ENCODE assay signal across 1 cellular context in the genomic region with DNA sequence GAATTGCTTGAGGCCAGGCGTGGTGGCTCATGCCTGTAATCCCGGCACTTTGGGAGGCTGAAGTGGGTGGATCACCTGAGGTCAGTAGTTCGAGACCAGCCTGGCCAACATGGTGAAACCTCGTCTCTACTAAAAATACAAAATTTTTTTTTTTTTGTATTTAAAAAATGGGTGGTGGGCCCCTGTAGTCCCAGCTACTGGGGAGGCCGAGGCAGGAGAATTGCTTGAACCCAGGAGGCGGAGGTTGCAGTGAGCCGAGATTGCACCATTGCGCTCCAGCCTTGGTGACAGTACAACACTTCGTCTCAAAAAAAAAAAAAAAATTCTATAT.
TF ChIP-seq lines count a peak whose summit lies in the region.
"Not testable (repeated sequence)": the region's sequence is repeated elsewhere in the genome, so short reads cannot be mapped to it uniquely, and the experiment has no call there.

No MANE protein-coding gene starts in this region.

TF ChIP-seq in K562, 482 proteins besides CTCF, POLR2A, EP300 and RAD21:
- peak; percentile 20; the same call in 1 of the 2 replicates for TF ChIP-seq CBX1 (IDR thresholded peaks at IDR 0.05; ENCODE audit: low read depth)
- TF ChIP-seq, protein P1, sequence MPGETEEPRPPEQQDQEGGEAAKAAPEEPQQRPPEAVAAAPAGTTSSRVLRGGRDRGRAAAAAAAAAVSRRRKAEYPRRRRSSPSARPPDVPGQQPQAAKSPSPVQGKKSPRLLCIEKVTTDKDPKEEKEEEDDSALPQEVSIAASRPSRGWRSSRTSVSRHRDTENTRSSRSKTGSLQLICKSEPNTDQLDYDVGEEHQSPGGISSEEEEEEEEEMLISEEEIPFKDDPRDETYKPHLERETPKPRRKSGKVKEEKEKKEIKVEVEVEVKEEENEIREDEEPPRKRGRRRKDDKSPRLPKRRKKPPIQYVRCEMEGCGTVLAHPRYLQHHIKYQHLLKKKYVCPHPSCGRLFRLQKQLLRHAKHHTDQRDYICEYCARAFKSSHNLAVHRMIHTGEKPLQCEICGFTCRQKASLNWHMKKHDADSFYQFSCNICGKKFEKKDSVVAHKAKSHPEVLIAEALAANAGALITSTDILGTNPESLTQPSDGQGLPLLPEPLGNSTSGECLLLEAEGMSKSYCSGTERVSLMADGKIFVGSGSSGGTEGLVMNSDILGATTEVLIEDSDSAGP (CRISPR knock-in tag; IDR thresholded peaks at IDR 0.05), result 0 out of 2 replicates have a peak, but pooled peaks have one; percentile 20
- TF ChIP-seq, protein P2, sequence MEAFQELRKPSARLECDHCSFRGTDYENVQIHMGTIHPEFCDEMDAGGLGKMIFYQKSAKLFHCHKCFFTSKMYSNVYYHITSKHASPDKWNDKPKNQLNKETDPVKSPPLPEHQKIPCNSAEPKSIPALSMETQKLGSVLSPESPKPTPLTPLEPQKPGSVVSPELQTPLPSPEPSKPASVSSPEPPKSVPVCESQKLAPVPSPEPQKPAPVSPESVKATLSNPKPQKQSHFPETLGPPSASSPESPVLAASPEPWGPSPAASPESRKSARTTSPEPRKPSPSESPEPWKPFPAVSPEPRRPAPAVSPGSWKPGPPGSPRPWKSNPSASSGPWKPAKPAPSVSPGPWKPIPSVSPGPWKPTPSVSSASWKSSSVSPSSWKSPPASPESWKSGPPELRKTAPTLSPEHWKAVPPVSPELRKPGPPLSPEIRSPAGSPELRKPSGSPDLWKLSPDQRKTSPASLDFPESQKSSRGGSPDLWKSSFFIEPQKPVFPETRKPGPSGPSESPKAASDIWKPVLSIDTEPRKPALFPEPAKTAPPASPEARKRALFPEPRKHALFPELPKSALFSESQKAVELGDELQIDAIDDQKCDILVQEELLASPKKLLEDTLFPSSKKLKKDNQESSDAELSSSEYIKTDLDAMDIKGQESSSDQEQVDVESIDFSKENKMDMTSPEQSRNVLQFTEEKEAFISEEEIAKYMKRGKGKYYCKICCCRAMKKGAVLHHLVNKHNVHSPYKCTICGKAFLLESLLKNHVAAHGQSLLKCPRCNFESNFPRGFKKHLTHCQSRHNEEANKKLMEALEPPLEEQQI (IDR thresholded peaks at IDR 0.05), result 0 out of 2 replicates have a peak, but pooled peaks have one; percentile 39
- TF ChIP-seq CHD4 (IDR thresholded peaks at IDR 0.05; ENCODE audit: insufficient read depth, insufficient replicate concordance, low read depth, low read length, poor library complexity, severe bottlenecking), result peak; percentile 53
- TF ChIP-seq CHD1 (IDR thresholded peaks at IDR 0.05; ENCODE audit: low read length), result peak; percentile 39
- peak; percentile 3; the same call in 1 of the 2 replicates for TF ChIP-seq THRAP3 (IDR thresholded peaks at IDR 0.05; ENCODE audit: borderline replicate concordance)
- 0 out of 2 replicates have a peak, but pooled peaks have one; percentile 62 for TF ChIP-seq DNMT1 (IDR thresholded peaks at IDR 0.05)
- peak; percentile 91 for TF ChIP-seq ADNP (tag; IDR thresholded peaks at IDR 0.05)
- TF ChIP-seq NR4A1 (CRISPR knock-in tag; IDR thresholded peaks at IDR 0.05), result not testable (repeated sequence)
- 0 out of 2 replicates have a peak, but pooled peaks have one; percentile 7 for TF ChIP-seq NR4A1 (tag; IDR thresholded peaks at IDR 0.05)
- peak; percentile 20; the same call in 1 of the 2 replicates for TF ChIP-seq BCOR (IDR thresholded peaks at IDR 0.05)
- TF ChIP-seq ZNF274 (IDR thresholded peaks at IDR 0.05; ENCODE audit: borderline replicate concordance, low read depth, low read length), result 0 out of 2 replicates have a peak, but pooled peaks have one; percentile 32
- peak; percentile 69 for TF ChIP-seq POLR2H (tag; IDR thresholded peaks at IDR 0.05; ENCODE audit: low read depth)
- TF ChIP-seq RB1 (IDR thresholded peaks at IDR 0.05; ENCODE audit: low read depth), result 0 out of 2 replicates have a peak, but pooled peaks have one; percentile 32
